In the genomic region with DNA sequence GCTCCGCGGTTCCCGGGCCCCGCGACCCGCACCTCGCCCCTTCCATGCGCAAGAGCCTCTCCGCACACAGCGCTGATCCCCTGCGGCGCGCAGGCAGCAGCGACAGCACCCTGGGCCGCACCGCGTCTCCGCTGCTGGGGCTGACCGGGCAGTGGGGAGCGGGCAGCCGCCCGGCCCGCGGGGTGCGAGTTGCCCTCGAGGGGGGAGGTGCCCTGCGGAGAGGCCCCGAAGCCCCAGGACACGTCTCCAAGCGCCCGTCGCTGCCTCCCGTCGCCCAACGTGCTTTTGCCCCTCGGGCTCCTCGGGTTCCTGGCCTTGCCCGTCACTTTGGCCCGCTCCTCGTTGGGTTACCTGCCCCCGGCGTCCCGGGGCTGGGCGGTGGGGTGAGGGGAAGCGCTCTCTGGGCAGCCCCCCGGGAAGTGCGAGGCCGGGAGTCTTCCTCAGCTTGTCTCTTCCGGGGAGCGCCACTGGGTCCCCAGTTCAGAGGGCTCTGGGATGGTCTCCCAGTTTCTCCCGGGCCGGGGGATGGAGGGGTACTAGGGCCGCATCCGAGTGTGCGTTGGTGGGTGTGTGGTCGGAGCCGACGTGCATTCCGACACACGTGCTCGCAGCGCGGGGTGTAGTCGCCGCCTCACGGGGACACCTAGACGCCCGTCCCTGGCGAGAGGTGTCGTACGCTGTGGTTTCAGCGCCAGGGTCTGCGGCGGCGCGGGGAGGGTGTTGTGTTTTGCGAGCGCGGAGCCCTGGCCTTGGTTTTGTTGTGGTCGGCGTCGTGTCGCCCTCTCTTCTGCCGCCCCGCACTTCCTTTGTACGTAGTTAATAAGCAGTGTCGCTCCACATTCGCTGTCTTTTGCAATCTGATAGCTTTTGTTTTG, we compare ENCODE assay signal across 1 cellular context.
TF ChIP-seq lines count a peak whose summit lies in the region.

No MANE protein-coding gene starts in this region.

TF ChIP-seq in HepG2, 621 proteins besides CTCF, POLR2A, EP300 and RAD21 (continued from another document and continues in another):
- TF ChIP-seq SNAPC4 (CRISPR knock-in tag; IDR thresholded peaks at IDR 0.05) (peak; percentile 58; the same call in 1 of the 2 replicates), MAFG (CRISPR knock-in tag; IDR thresholded peaks at IDR 0.05) (no peak), ZNF616 (CRISPR knock-in tag; IDR thresholded peaks at IDR 0.05; ENCODE audit: low read depth) (no peak; the same call in 1 of the 2 replicates), ZNF687 (CRISPR knock-in tag; IDR thresholded peaks at IDR 0.05) (peak; percentile 94), ZNF446 (CRISPR knock-in tag; IDR thresholded peaks at IDR 0.05) (peak; percentile 68), ZNF232 (CRISPR knock-in tag; IDR thresholded peaks at IDR 0.05; ENCODE audit: borderline replicate concordance) (no peak), MZF1 (CRISPR knock-in tag; IDR thresholded peaks at IDR 0.05; ENCODE audit: borderline replicate concordance) (no peak), SP1 (IDR thresholded peaks at IDR 0.05) (no peak), SP1 (CRISPR knock-in tag; IDR thresholded peaks at IDR 0.05) (no peak), ZSCAN25 (CRISPR knock-in tag; IDR thresholded peaks at IDR 0.05) (peak; percentile 58), CBX1 (IDR thresholded peaks at IDR 0.05; ENCODE audit: low read depth) (no peak), TEF (CRISPR knock-in tag; IDR thresholded peaks at IDR 0.05) (no peak), ZNF776 (CRISPR knock-in tag; IDR thresholded peaks at IDR 0.05) (0 out of 2 replicates have a peak, but pooled peaks have one; percentile 35), ZNF318 (CRISPR knock-in tag; IDR thresholded peaks at IDR 0.05) (no peak), NRL (CRISPR knock-in tag; IDR thresholded peaks at IDR 0.05; ENCODE audit: borderline replicate concordance) (peak; percentile 82), ZNF12 (CRISPR knock-in tag; IDR thresholded peaks at IDR 0.05) (no peak), POLR2G (IDR thresholded peaks at IDR 0.05; ENCODE audit: low read depth, low read length) (no peak), GFI1 (CRISPR knock-in tag; IDR thresholded peaks at IDR 0.05; ENCODE audit: borderline replicate concordance) (no peak)
- TF ChIP-seq, protein P1, sequence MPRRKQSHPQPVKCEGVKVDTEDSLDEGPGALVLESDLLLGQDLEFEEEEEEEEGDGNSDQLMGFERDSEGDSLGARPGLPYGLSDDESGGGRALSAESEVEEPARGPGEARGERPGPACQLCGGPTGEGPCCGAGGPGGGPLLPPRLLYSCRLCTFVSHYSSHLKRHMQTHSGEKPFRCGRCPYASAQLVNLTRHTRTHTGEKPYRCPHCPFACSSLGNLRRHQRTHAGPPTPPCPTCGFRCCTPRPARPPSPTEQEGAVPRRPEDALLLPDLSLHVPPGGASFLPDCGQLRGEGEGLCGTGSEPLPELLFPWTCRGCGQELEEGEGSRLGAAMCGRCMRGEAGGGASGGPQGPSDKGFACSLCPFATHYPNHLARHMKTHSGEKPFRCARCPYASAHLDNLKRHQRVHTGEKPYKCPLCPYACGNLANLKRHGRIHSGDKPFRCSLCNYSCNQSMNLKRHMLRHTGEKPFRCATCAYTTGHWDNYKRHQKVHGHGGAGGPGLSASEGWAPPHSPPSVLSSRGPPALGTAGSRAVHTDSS (CRISPR knock-in tag; conservative IDR thresholded peaks at IDR 0.05) = no peak
- TF ChIP-seq, protein P2, sequence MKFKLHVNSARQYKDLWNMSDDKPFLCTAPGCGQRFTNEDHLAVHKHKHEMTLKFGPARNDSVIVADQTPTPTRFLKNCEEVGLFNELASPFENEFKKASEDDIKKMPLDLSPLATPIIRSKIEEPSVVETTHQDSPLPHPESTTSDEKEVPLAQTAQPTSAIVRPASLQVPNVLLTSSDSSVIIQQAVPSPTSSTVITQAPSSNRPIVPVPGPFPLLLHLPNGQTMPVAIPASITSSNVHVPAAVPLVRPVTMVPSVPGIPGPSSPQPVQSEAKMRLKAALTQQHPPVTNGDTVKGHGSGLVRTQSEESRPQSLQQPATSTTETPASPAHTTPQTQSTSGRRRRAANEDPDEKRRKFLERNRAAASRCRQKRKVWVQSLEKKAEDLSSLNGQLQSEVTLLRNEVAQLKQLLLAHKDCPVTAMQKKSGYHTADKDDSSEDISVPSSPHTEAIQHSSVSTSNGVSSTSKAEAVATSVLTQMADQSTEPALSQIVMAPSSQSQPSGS (CRISPR knock-in tag; IDR thresholded peaks at IDR 0.05) = peak; percentile 34; the same call in 1 of the 2 replicates
- TF ChIP-seq, protein P3, sequence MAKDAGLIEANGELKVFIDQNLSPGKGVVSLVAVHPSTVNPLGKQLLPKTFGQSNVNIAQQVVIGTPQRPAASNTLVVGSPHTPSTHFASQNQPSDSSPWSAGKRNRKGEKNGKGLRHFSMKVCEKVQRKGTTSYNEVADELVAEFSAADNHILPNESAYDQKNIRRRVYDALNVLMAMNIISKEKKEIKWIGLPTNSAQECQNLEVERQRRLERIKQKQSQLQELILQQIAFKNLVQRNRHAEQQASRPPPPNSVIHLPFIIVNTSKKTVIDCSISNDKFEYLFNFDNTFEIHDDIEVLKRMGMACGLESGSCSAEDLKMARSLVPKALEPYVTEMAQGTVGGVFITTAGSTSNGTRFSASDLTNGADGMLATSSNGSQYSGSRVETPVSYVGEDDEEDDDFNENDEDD (CRISPR knock-in tag; IDR thresholded peaks at IDR 0.05; ENCODE audit: borderline replicate concordance) = peak; percentile 72; the same call in 1 of the 2 replicates
